In the genomic region with DNA sequence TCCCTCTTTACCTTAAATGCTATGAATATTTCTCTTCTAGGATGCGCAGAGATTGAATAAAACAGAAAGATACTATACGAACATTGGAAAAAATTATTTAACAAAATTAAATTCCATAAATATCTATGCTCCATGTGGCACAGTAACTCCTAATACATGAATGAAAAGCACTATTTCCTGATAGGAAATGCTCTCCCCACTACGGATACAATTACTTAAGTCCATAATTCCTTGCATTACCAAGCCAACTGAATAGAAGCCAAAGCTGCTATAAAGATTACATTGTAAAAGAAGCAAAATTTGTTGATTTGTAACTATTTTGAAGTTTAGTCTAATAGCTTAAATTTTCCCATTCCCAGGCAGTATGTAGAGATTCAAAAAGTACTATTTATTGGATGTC, we compare ENCODE assay signal across 32 cellular contexts.
"Had no signal": no experiment of that assay in that cellular context is flagged by ENCODE, and none has a peak within 500 bp of the region (broad histone marks: within the 10 kb centered on the region; RNA-seq: fewer than 3 reads in every experiment).

No MANE protein-coding gene starts in this region.

- ATAC-seq: activated CD4-positive, CD25-positive, alpha-beta regulatory T cell treated with anti-CD3 and anti-CD28 coated beads, Interleukin-2, amount 50 U/mL, for 24 hours; activated CD8-positive, alpha-beta T cell treated with anti-CD3 and anti-CD28 coated beads for 36 hours; activated naive CD8-positive, alpha-beta T cell treated with anti-CD3 and anti-CD28 coated beads, Interleukin-2, amount 50 U/mL, for 24 hours; activated T-cell treated with anti-CD3 and anti-CD28 coated beads, Interleukin-2, amount 50 U/mL, for 4 hours; activated T-helper 17 cell treated with anti-CD3 and anti-CD28 coated beads, Interleukin-2, amount 50 U/mL, for 72 hours; body of pancreas; effector memory CD8-positive, alpha-beta T cell; heart left ventricle; T-cell had no signal

- H3K27me3 ChIP-seq: adrenal gland, body of pancreas, colonic mucosa, esophagus squamous epithelium, heart left ventricle had no signal

- H3K4me3 ChIP-seq: adrenal gland, body of pancreas, colonic mucosa, esophagus squamous epithelium, heart left ventricle had no signal

- H3K4me1 ChIP-seq: adrenal gland, body of pancreas, colonic mucosa, esophagus squamous epithelium, heart left ventricle had no signal

- DNase-seq: activated B cell treated with CpG ODN at 0.5 μM for 24 hours; activated CD4-positive, alpha-beta T cell treated with anti-CD3 and anti-CD28 coated beads for 48 hours; activated CD4-positive, alpha-beta T cell treated with anti-CD3 and anti-CD28 coated beads, Interleukin-2, amount 50 U/mL, for 1 hour; activated CD4-positive, alpha-beta T cell treated with anti-CD3 and anti-CD28 coated beads, Interleukin-2, amount 50 U/mL, for 48 hours; activated CD8-positive, alpha-beta memory T cell treated with anti-CD3 and anti-CD28 coated beads for 24 hours; activated CD8-positive, alpha-beta T cell treated with anti-CD3 and anti-CD28 coated beads for 36 hours; activated effector memory CD4-positive, alpha-beta T cell treated with Interleukin-2 at 50 U/mL for 16 hours; activated gamma-delta T cell treated with Interleukin-2 at 50 U/mL for 16 hours; activated naive CD4-positive, alpha-beta T cell treated with anti-CD3 and anti-CD28 coated beads for 36 hours; activated naive CD8-positive, alpha-beta T cell treated with anti-CD3 and anti-CD28 coated beads for 36 hours; activated naive CD8-positive, alpha-beta T cell treated with anti-CD3 and anti-CD28 coated beads, Interleukin-2, amount 50 U/mL, for 24 hours; activated T-cell treated with anti-CD3 and anti-CD28 coated beads, Interleukin-2, amount 50 U/mL, for 4 hours; adrenal gland; amygdala; aorta; body of pancreas; central memory CD4-positive, alpha-beta T cell; cerebellar nuclear complex; colonic mucosa; effector CD4-positive, alpha-beta T cell; effector memory CD8-positive, alpha-beta T cell; esophagus squamous epithelium; foreskin fibroblast; glutamatergic neuron; heart left ventricle; SW 1271; T-cell; T-helper 9 cell; WERI-Rb-1 had no signal

- H3K9me3 ChIP-seq: adrenal gland, body of pancreas, colonic mucosa, esophagus squamous epithelium, heart left ventricle had no signal

- H3K27ac ChIP-seq: adrenal gland, body of pancreas, colonic mucosa, epithelial cell of prostate, esophagus squamous epithelium, heart left ventricle, WERI-Rb-1 had no signal

- H3K36me3 ChIP-seq: adrenal gland, colonic mucosa, esophagus squamous epithelium, heart left ventricle, WERI-Rb-1 had no signal
